2 cellular contexts compared by ENCODE assay signal in genomic region chr14:71705460-71705859, GRCh38.
TF ChIP-seq lines count a peak whose summit lies in the region.

No MANE protein-coding gene starts in this region.

TF ChIP-seq in WTC11, 78 proteins besides CTCF, POLR2A, EP300 and RAD21 (continued from another document):
- TF ChIP-seq, protein P1, sequence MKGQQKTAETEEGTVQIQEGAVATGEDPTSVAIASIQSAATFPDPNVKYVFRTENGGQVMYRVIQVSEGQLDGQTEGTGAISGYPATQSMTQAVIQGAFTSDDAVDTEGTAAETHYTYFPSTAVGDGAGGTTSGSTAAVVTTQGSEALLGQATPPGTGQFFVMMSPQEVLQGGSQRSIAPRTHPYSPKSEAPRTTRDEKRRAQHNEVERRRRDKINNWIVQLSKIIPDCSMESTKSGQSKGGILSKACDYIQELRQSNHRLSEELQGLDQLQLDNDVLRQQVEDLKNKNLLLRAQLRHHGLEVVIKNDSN (CRISPR knock-in tag; IDR thresholded peaks at IDR 0.05), result no peak
- TF ChIP-seq OVOL2 (CRISPR knock-in tag; IDR thresholded peaks at IDR 0.05; ENCODE audit: borderline replicate concordance) (no peak), ZNF396 (CRISPR knock-in tag; IDR thresholded peaks at IDR 0.05; ENCODE audit: borderline replicate concordance) (no peak), JAZF1 (CRISPR knock-in tag; IDR thresholded peaks at IDR 0.05) (no peak)

TF ChIP-seq in SK-N-SH treated with all-trans-retinoic acid at 6 μM for 48 hours, 23 proteins besides CTCF, POLR2A, EP300 and RAD21 (continued from another document):
- TF ChIP-seq ZNF70 (CRISPR knock-in tag; IDR thresholded peaks at IDR 0.05), result no peak
- TF ChIP-seq BACH2 (CRISPR knock-in tag; IDR thresholded peaks at IDR 0.05; ENCODE audit: borderline replicate concordance), result no peak
- TF ChIP-seq ZNF8 (CRISPR knock-in tag; IDR thresholded peaks at IDR 0.05), result no peak
